8 cellular contexts compared by ENCODE assay signal in the genomic region with DNA sequence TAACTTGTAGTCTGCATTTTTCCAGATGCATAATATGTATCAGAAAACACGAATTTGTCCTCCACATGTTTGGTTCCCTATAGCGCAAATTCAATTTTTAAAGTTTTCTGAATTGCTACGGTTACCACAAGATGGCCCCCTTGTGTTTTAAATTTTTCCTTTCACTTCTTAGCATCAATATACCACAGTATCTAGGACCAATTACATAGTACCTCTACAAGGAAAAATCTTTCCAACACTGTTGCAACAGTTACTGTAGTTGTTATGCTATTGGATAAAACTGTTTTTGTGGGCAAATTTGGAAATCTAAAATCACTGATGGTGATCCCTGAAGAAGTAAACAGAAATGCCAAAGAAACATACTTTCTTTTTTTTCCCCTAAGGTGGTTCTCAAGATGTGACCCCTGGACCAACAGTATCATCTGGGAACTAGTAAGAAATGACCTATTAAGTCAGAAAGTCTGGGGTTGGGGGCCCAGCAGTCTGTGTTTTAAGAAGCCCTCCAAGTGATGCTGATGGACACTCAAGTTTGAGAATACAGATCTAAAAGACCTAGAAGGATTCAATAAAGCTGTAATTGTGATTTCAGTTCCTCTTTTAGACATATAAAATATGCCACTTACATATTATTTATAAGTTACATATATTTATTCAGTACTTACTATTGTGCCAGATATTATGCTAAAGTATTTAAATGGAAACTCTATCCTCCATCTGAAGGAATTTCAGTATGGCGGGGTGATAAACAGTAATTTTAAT. TPM values are rescaled to one million over a fixed set of nuclear protein-coding genes. Genes with fewer than 3 reads are reported as not detected.
DNase-seq lines count a peak whose midpoint lies in the region; ATAC-seq and TF ChIP-seq lines count a peak whose summit lies in the region.

No MANE protein-coding gene starts in this region.

- no peaks in the 10 kb centered on the region for H3K36me3 ChIP-seq in ovary

- H3K27me3 ChIP-seq in dorsolateral prefrontal cortex = no peaks in the 10 kb centered on the region
- H3K27me3 ChIP-seq in ovary = no peaks in the 10 kb centered on the region

- DNase-seq in GM20000 (ENCODE audit: low spot score) (peak; percentile 17), NCI-H748 (lab: John Stamatoyannopoulos, UW; ENCODE audit: unreplicated experiment) (peak; percentile 21), dorsolateral prefrontal cortex (no peak), ovary (no peak), posterior cingulate gyrus (no peak)
- no peak for DNase-seq in stimulated activated CD4-positive, alpha-beta T cell treated with anti-CD3 and anti-CD28 coated beads, Interleukin-15, amount 100 ng/mL, for 24 hours

- peak; percentile 60 for TF ChIP-seq CTCF in C4-2B (conservative IDR thresholded peaks at IDR 0.05)
- peak; percentile 43 for TF ChIP-seq CTCF in GM20000 (IDR thresholded peaks at IDR 0.05; ENCODE audit: extremely low read depth, missing control alignments)
- peak; percentile 28 to 84 (median 66) for TF ChIP-seq CTCF in dorsolateral prefrontal cortex (IDR thresholded peaks at IDR 0.05 in 54 of 56, conservative IDR thresholded peaks at IDR 0.05 in 2 of 56; ENCODE audit: low read depth in 1 of 56, partially characterized antibody in 56 of 56)
- TF ChIP-seq CTCF in ovary (IDR thresholded peaks at IDR 0.05) = peak; percentile 16 to 36 (median 29)

- no peaks in the 10 kb centered on the region for H3K9me3 ChIP-seq in ovary

- H3K4me3 ChIP-seq in dorsolateral prefrontal cortex (peak overlapping the region in 6 of 59 donors; percentile 3 to 22 (median 12)), ovary (no peak overlapping the region)

- no peak for ATAC-seq in GM18909 (IDR thresholded peaks at IDR 0.05; ENCODE audit: poor library complexity, unreplicated experiment)

- intact Hi-C loops in dorsolateral prefrontal cortex (cut with DNase I) = loop anchor here (10.0 kb wide), 2 partner anchors 221 to 301 kb away; no protein-coding TSS in a partner anchor
- intact Hi-C loops in ovary (cut with DNase I) = loop anchor here in 2 of 4 donors (5.0 to 10.0 kb wide), 3 partner anchors 131 to 311 kb away; no protein-coding TSS in a partner anchor
- intact Hi-C loops in posterior cingulate gyrus (cut with DNase I) = loop anchor here (2.0 to 5.0 kb wide), 2 partner anchors 129 to 305 kb away; no protein-coding TSS in a partner anchor

- H3K27ac ChIP-seq in C4-2B (no peak overlapping the region), dorsolateral prefrontal cortex (peak overlapping the region in 4 of 59 donors; percentile 0 to 47 (median 34)), ovary (no peak overlapping the region)

- no peak for TF ChIP-seq POLR2A in ovary (IDR thresholded peaks at IDR 0.05)

- H3K4me1 ChIP-seq in ovary (ENCODE audit: insufficient read depth) = peaks cover 2% of the 10 kb centered on the region

- no peak for TF ChIP-seq EP300 in ovary (IDR thresholded peaks at IDR 0.05)

- 26 to 28% (median 28%) methylated on average over 4 of the region's 4 CpGs for WGBS in ovary, 3 donors

RNA-seq across cellular contexts. Expression of a gene that starts 3.1 kb away (rescaled TPM):
- 10 to 100 TPM in 111 of 120 experiments, 1 to 10 TPM in 9; 6.6 to 28.0 (median 14.5) TPM for total RNA-seq in dorsolateral prefrontal cortex
- 1 to 10 TPM; 4.2 to 6.1 (median 4.5) TPM for total RNA-seq in ovary
- polyA plus RNA-seq in ovary = 1 to 10 TPM; 1.5 to 1.8 TPM

RNA-seq across cellular contexts. Expression of a gene that starts 3.3 kb away (rescaled TPM):
- 10 to 100 TPM; 20.0 to 45.1 (median 31.6) TPM for total RNA-seq in dorsolateral prefrontal cortex
- 10 to 100 TPM; 25.0 to 47.1 (median 36.3) TPM for total RNA-seq in ovary
- polyA plus RNA-seq in ovary = 10 to 100 TPM; 39.4 to 42.3 TPM

Comparison
In these comparisons a context has a peak if more than half of its experiments do, and no peak if none do; other contexts are left out.
1. DNase-seq: peak in GM20000 (single experiment) and NCI-H748 (single experiment); none in dorsolateral prefrontal cortex (0 of 10), ovary (0 of 5), posterior cingulate gyrus (0 of 10) and stimulated activated CD4-positive, alpha-beta T cell treated with anti-CD3 and anti-CD28 coated beads, Interleukin-15, amount 100 ng/mL, for 24 hours (single experiment).
2. Peak in every context shown above with its lines, with median percentiles within 50 percentile points of each other: CTCF ChIP-seq.